ENCODE assay signal across 8 cellular contexts in genomic region chr10:80079312-80079613, GRCh38. TPM values are rescaled to one million over a fixed set of nuclear protein-coding genes. Genes with fewer than 3 reads are reported as not detected.
DNase-seq lines count a peak whose midpoint lies in the region; ATAC-seq and TF ChIP-seq lines count a peak whose summit lies in the region.

No MANE protein-coding gene starts in this region.

- peaks cover 22% of the 10 kb centered on the region for H3F3A ChIP-seq in GM23248 (ENCODE audit: insufficient read depth)

- H2AFZ ChIP-seq in GM23248 = peak overlapping the region; percentile 92

- peak overlapping the region; percentile 95 for H3K27ac ChIP-seq in GM23248
- H3K27ac ChIP-seq in gastroesophageal sphincter = peak overlapping the region; percentile 85 to 97 (median 92)

- no peak for TF ChIP-seq POLR2A in gastroesophageal sphincter (IDR thresholded peaks at IDR 0.05)

- intact Hi-C loops in left colon (cut with DNase I, micrococcal nuclease) = no loop called here

- H3K9ac ChIP-seq in GM23248 = peak overlapping the region; percentile 94
- peak overlapping the region; percentile 96 for H3K9ac ChIP-seq in skeletal muscle satellite cell (ENCODE audit: low read depth, low read length)

- peaks cover 17% of the 10 kb centered on the region; the same call in 1 of the 2 replicates for H3K79me2 ChIP-seq in GM23248 (ENCODE audit: insufficient read depth)

- H3K9me3 ChIP-seq in GM23248 (ENCODE audit: low read depth) (no peaks in the 10 kb centered on the region), gastroesophageal sphincter (no peaks in the 10 kb centered on the region), skeletal muscle satellite cell (replicated peaks; ENCODE audit: low read length) (no peaks in the 10 kb centered on the region)

- H3K36me3 ChIP-seq in GM23248 (ENCODE audit: low read depth) = no peaks in the 10 kb centered on the region
- peaks cover 0 to 23% of the 10 kb centered on the region in 2 donors for H3K36me3 ChIP-seq in gastroesophageal sphincter
- no peaks in the 10 kb centered on the region for H3K36me3 ChIP-seq in skeletal muscle satellite cell (ENCODE audit: insufficient read depth, low read length)

- H3K4me2 ChIP-seq in GM23248 (ENCODE audit: unreplicated experiment) (peak overlapping the region; percentile 80), skeletal muscle satellite cell (ENCODE audit: low read length) (peak overlapping the region; percentile 93)

- H3K27me3 ChIP-seq in GM23248 (replicated peaks; ENCODE audit: insufficient read depth) (no peaks in the 10 kb centered on the region), gastroesophageal sphincter (no peaks in the 10 kb centered on the region), skeletal muscle satellite cell (ENCODE audit: control insufficient read depth, insufficient read depth, low read length) (no peaks in the 10 kb centered on the region)

- H3K9me2 ChIP-seq in GM23248 (ENCODE audit: insufficient read depth) = no peaks in the 10 kb centered on the region

- H3K4me1 ChIP-seq in GM23248 (ENCODE audit: insufficient read depth) = peaks cover 15% of the 10 kb centered on the region
- H3K4me1 ChIP-seq in gastroesophageal sphincter = peaks cover 0 to 24% (median 4%) of the 10 kb centered on the region in 3 donors
- no peaks in the 10 kb centered on the region for H3K4me1 ChIP-seq in skeletal muscle satellite cell (ENCODE audit: control insufficient read depth, insufficient read depth, low read length)

- WGBS in GM23248 (ENCODE audit: low coverage in 1 of 2, low lambda C conversion rate in 2 of 2, missing lambda C conversion rate in 2 of 2), 2 experiments = 1% methylated on average over 8 of the region's 8 CpGs
- 0% methylated on average over 5 to 8 of the region's 8 CpGs for WGBS in gastroesophageal sphincter (ENCODE audit: low coverage in 1 of 2), 2 donors

- DNase-seq in GM23248 (no peak), left colon (no peak), HT-29 (ENCODE audit: low spot score) (no peak), islet precursor cell (no peak)

- TF ChIP-seq EP300 in gastroesophageal sphincter (IDR thresholded peaks at IDR 0.05) = no peak

- no peak for TF ChIP-seq CTCF in WI38 (IDR thresholded peaks at IDR 0.05; ENCODE audit: low read depth, low read length)
- no peak for TF ChIP-seq CTCF in gastroesophageal sphincter (IDR thresholded peaks at IDR 0.05)

- in situ Hi-C loops in GM23248 (cut with MboI) = no loop called here

- H3K4me3 ChIP-seq in GM23248 = peak overlapping the region; percentile 81
- H3K4me3 ChIP-seq in WI38 (ENCODE audit: low read depth, low read length) = peak overlapping the region; percentile 90
- peak overlapping the region; percentile 63 to 76 for H3K4me3 ChIP-seq in gastroesophageal sphincter
- peak overlapping the region; percentile 72 for H3K4me3 ChIP-seq in skeletal muscle satellite cell (ENCODE audit: low read length)

- no peaks in the 10 kb centered on the region for H4K20me1 ChIP-seq in GM23248 (ENCODE audit: insufficient read depth)

- ATAC-seq in gastroesophageal sphincter (no peak), HG03039 (IDR thresholded peaks at IDR 0.05; ENCODE audit: unreplicated experiment) (no peak), left colon (no peak)

RNA-seq across cellular contexts. Expression of gene TMEM254, which starts 0.8 kb away (rescaled TPM):
- 14.4 and 18.4 TPM in 2 replicates for total RNA-seq in GM23248 (2014; rRNA removed; shearing (Covaris generic))
- polyA plus RNA-seq in GM23248 (2016; fragmentation: Nextera tagmentation; extraction: Ambion mirVana) = 38.4 and 39.2 TPM in 2 replicates
- total RNA-seq in gastroesophageal sphincter = 10 to 100 TPM in 3 of 4 donors, 1 to 10 TPM in 1; 7.8 to 15.1 (median 13.2) TPM
- total RNA-seq in skeletal muscle satellite cell (2012; rRNA removed) = 7.6 and 8.9 TPM in 2 replicates
- total RNA-seq in left colon = 10 to 100 TPM; 26.6 to 31.2 TPM
- total RNA-seq in HT-29 (2014; rRNA removed; shearing (Covaris generic)) = 1.6 and 3.1 TPM in 2 replicates

RNA-seq across cellular contexts. Expression of gene PLAC9, which starts 53.3 kb away (rescaled TPM):
- total RNA-seq in GM23248 (2014; rRNA removed; shearing (Covaris generic)) = 8.8 and 19.6 TPM in 2 replicates
- 117 and 118 TPM in 2 replicates for polyA plus RNA-seq in GM23248 (2016; fragmentation: Nextera tagmentation; extraction: Ambion mirVana)
- total RNA-seq in gastroesophageal sphincter = 10 to 100 TPM; 21.0 to 34.9 (median 28.9) TPM
- 17.2 and 32.1 TPM in 2 replicates for total RNA-seq in skeletal muscle satellite cell (2012; rRNA removed)
- total RNA-seq in left colon = 1 to 10 TPM; 4.2 to 8.2 TPM
- not detected in 2 replicates for total RNA-seq in HT-29 (2014; rRNA removed; shearing (Covaris generic))
